In the genomic region with DNA sequence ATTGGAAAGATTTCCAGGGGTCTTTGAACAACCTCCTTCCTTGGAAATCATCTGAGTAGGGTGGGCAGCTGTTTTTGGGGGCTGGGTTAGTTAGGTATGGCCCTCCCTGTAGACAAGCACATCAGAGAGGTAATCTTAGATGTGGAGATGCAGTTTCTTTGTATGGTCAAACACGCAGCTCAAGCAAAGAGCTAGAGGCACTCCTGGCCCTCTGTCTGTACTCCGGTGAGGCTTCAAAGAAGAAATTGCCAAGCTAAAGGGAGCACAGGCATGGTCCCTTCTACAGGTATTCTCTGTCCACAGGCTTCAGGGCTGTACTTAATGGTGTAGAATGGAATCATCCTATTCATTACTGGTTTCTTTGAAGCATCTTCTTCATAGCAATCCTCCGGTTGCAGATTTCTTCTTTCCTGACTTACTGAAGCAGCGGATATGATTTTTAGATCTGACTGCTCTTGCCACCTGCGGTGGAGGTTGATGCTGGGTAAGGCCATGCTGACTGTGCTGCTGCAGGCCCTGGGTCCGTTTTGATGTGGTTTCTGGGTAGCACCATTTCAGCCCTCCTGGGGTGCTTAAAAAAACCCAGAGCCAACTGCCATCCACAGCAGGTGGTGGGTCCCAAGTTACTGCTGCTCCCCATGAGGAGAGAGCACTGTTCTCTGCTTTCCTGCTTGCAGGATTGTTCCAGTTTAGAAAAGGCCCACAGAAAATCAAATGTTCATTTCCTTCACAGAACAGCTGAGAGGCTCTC, we compare ENCODE assay signal across 11 cellular contexts.
DNase-seq lines count a peak whose midpoint lies in the region; ATAC-seq, FAIRE-seq and TF ChIP-seq lines count a peak whose summit lies in the region.
"Had no signal": no experiment of that assay in that cellular context is flagged by ENCODE, and none has a peak within 500 bp of the region (broad histone marks: within the 10 kb centered on the region; RNA-seq: fewer than 3 reads in every experiment).

No MANE protein-coding gene starts in this region.

- ATAC-seq in CD8-positive, alpha-beta T cell, result peak; percentile 82
- ATAC-seq in T-helper 17 cell (peak; percentile 95), left lung (no peak)
- peak; percentile 49 for ATAC-seq in activated naive CD8-positive, alpha-beta T cell treated with anti-CD3 and anti-CD28 coated beads, Interleukin-2, amount 50 U/mL, for 24 hours

- peaks cover 79% of the 10 kb centered on the region for H3K4me1 Mint-ChIP-seq in CD8-positive, alpha-beta T cell (ENCODE audit: low read depth)
- peaks cover 24% of the 10 kb centered on the region for H3K4me1 Mint-ChIP-seq in T-helper 17 cell
- H3K4me1 Mint-ChIP-seq in activated naive CD8-positive, alpha-beta T cell treated with anti-CD3 and anti-CD28 coated beads, Interleukin-2, amount 50 U/mL, for 24 hours, result peaks cover 26% of the 10 kb centered on the region

- POLR2A ChIA-PET in CD8-positive, alpha-beta T cell (lab: Charles Lee), result interaction anchor here (1.1 to 3.6 kb wide), 5 partner anchors 10 to 186 kb away, joined by 3 to 14 read pairs (median 4); no protein-coding TSS in a partner anchor

- H3K9me3 Mint-ChIP-seq in CD8-positive, alpha-beta T cell, result no peaks in the 10 kb centered on the region
- peaks cover 4% of the 10 kb centered on the region for H3K9me3 Mint-ChIP-seq in activated naive CD8-positive, alpha-beta T cell treated with anti-CD3 and anti-CD28 coated beads, Interleukin-2, amount 50 U/mL, for 24 hours

- H3K4me3 ChIP-seq in CD8-positive, alpha-beta T cell (ENCODE audit: low read depth, low read length), result no peak overlapping the region
- H3K4me3 ChIP-seq in thyroid gland (replicated peaks in 1 of 3) (no peak overlapping the region), left lung (no peak overlapping the region)

- H3K27ac ChIP-seq in CD8-positive, alpha-beta T cell (ENCODE audit: low read depth, low read length), result no peak overlapping the region
- H3K27ac ChIP-seq in thyroid gland, result no peak overlapping the region
- H3K27ac ChIP-seq in left lung, result no peak overlapping the region

- H3K36me3 Mint-ChIP-seq in CD8-positive, alpha-beta T cell, result no peaks in the 10 kb centered on the region
- H3K36me3 Mint-ChIP-seq in T-helper 17 cell (ENCODE audit: low read depth), result peaks cover 2% of the 10 kb centered on the region
- no peaks in the 10 kb centered on the region for H3K36me3 Mint-ChIP-seq in activated naive CD8-positive, alpha-beta T cell treated with anti-CD3 and anti-CD28 coated beads, Interleukin-2, amount 50 U/mL, for 24 hours (ENCODE audit: low read depth)

- CTCF ChIA-PET in CD8-positive, alpha-beta T cell (lab: Charles Lee), result interaction anchor here (0.7 to 2.2 kb wide), 3 partner anchors 21 to 98 kb away, joined by 3 to 5 read pairs (median 4); no protein-coding TSS in a partner anchor

- no peaks in the 10 kb centered on the region for H3K36me3 ChIP-seq in CD8-positive, alpha-beta T cell (ENCODE audit: insufficient read depth, low read length)
- no peaks in the 10 kb centered on the region for H3K36me3 ChIP-seq in thyroid gland
- no peaks in the 10 kb centered on the region for H3K36me3 ChIP-seq in left lung

- 85 to 86% methylated on average over 5 to 6 of the region's 6 CpGs for WGBS in thyroid gland, 2 donors

- intact Hi-C loops in CD8-positive, alpha-beta T cell (cut with DNase I, micrococcal nuclease), result loop anchor here in 1 of 2 experiments (1.0 to 5.0 kb wide), 3 partner anchors 11 to 38 kb away; no protein-coding TSS in a partner anchor
- intact Hi-C loops in thyroid gland (cut with DNase I), result no loop called here
- intact Hi-C loops in left lung (cut with DNase I), result no loop called here

- peak; percentile 65 for FAIRE-seq in GM19239 (lab: Jason Lieb, UNC)

- H3K27me3 ChIP-seq in CD8-positive, alpha-beta T cell (ENCODE audit: insufficient read depth, low read length), result no peaks in the 10 kb centered on the region
- H3K27me3 ChIP-seq in thyroid gland (no peaks in the 10 kb centered on the region), left lung (no peaks in the 10 kb centered on the region)

- H3K27ac Mint-ChIP-seq in CD8-positive, alpha-beta T cell, result peak overlapping the region; percentile 92
- peak overlapping the region; percentile 90 for H3K27ac Mint-ChIP-seq in T-helper 17 cell
- H3K27ac Mint-ChIP-seq in activated naive CD8-positive, alpha-beta T cell treated with anti-CD3 and anti-CD28 coated beads, Interleukin-2, amount 50 U/mL, for 24 hours, result peak overlapping the region; percentile 12
- H3K27ac Mint-ChIP-seq: nephron progenitor cell had no signal

- H3K9me3 ChIP-seq in CD8-positive, alpha-beta T cell (ENCODE audit: low read length), result no peaks in the 10 kb centered on the region
- H3K9me3 ChIP-seq in T-helper 17 cell (ENCODE audit: control insufficient read depth, low read length, poor library complexity, severe bottlenecking) (no peaks in the 10 kb centered on the region), thyroid gland (no peaks in the 10 kb centered on the region), left lung (no peaks in the 10 kb centered on the region)

- peak in 6 of 7 experiments; percentile 22 to 80 (median 51) for DNase-seq in CD8-positive, alpha-beta T cell
- DNase-seq in GM19239 (ENCODE audit: insufficient read length, low spot score), result no peak
- no peak for DNase-seq in T-helper 17 cell
- DNase-seq in activated naive CD8-positive, alpha-beta T cell treated with anti-CD3 and anti-CD28 coated beads, Interleukin-2, amount 50 U/mL, for 24 hours, result no peak
- DNase-seq in DMS153 treated with DMSO at 0.1 percent for 48 hours (lab: John Stamatoyannopoulos, UW; ENCODE audit: unreplicated experiment), result no peak
- DNase-seq in thyroid gland, result no peak
- DNase-seq in NCI-H187 treated with DMSO at 0.1 percent for 48 hours (lab: John Stamatoyannopoulos, UW), result no peak
- DNase-seq in left lung, result no peak
- DNase-seq: dermis blood vessel endothelial cell, KG1, nephron progenitor cell had no signal

- no peak for TF ChIP-seq POLR2A in thyroid gland (IDR thresholded peaks at IDR 0.05)

- no peak for TF ChIP-seq CTCF in CD8-positive, alpha-beta T cell (IDR thresholded peaks at IDR 0.05)
- TF ChIP-seq CTCF in thyroid gland (IDR thresholded peaks at IDR 0.05) (no peak), left lung (IDR thresholded peaks at IDR 0.05) (no peak)

- peak overlapping the region; percentile 26 for H3K4me3 Mint-ChIP-seq in CD8-positive, alpha-beta T cell
- H3K4me3 Mint-ChIP-seq in T-helper 17 cell, result peak overlapping the region; percentile 60
- no peak overlapping the region for H3K4me3 Mint-ChIP-seq in activated naive CD8-positive, alpha-beta T cell treated with anti-CD3 and anti-CD28 coated beads, Interleukin-2, amount 50 U/mL, for 24 hours
- H3K4me3 Mint-ChIP-seq: nephron progenitor cell had no signal

- peaks cover 41% of the 10 kb centered on the region for H3K4me1 ChIP-seq in CD8-positive, alpha-beta T cell (ENCODE audit: insufficient read depth, low read length)
- no peaks in the 10 kb centered on the region for H3K4me1 ChIP-seq in thyroid gland
- H3K4me1 ChIP-seq in left lung, result no peaks in the 10 kb centered on the region

- H3K27me3 Mint-ChIP-seq in CD8-positive, alpha-beta T cell (ENCODE audit: low read depth), result no peaks in the 10 kb centered on the region
- no peaks in the 10 kb centered on the region for H3K27me3 Mint-ChIP-seq in T-helper 17 cell
- no peaks in the 10 kb centered on the region for H3K27me3 Mint-ChIP-seq in activated naive CD8-positive, alpha-beta T cell treated with anti-CD3 and anti-CD28 coated beads, Interleukin-2, amount 50 U/mL, for 24 hours

Comparison
In these comparisons a context has a peak if more than half of its experiments do, and no peak if none do; other contexts are left out.
1. DNase-seq: peak in CD8-positive, alpha-beta T cell (6 of 7); none in GM19239 (single experiment), T-helper 17 cell (0 of 3), activated naive CD8-positive, alpha-beta T cell treated with anti-CD3 and anti-CD28 coated beads, Interleukin-2, amount 50 U/mL, for 24 hours (single experiment), DMS153 treated with DMSO at 0.1 percent for 48 hours (single experiment), thyroid gland (0 of 2), NCI-H187 treated with DMSO at 0.1 percent for 48 hours (single experiment) and left lung (0 of 2).
2. H3K27ac Mint-ChIP-seq: peak in every context shown above with its lines; median percentile 92 in CD8-positive, alpha-beta T cell; 90 in T-helper 17 cell; 12 in activated naive CD8-positive, alpha-beta T cell treated with anti-CD3 and anti-CD28 coated beads, Interleukin-2, amount 50 U/mL, for 24 hours.